8 cellular contexts compared by ENCODE assay signal in genomic region chr12:49296034-49296835, GRCh38. TPM values are rescaled to one million over a fixed set of nuclear protein-coding genes. Genes with fewer than 3 reads are reported as not detected.
A peak's percentile ranks its signal among the peaks of the same experiment; 100 is the strongest.
DNase-seq lines count a peak whose midpoint lies in the region; ATAC-seq and TF ChIP-seq lines count a peak whose summit lies in the region.

No MANE protein-coding gene starts in this region.

- H3K27ac ChIP-seq in AG04450 (ENCODE audit: low read depth, low read length) (no peak overlapping the region), HEK293 (ENCODE audit: extremely low read depth, low read depth, low read length) (peak overlapping the region; percentile 55; the same call in 1 of the 2 replicates), adrenal gland (no peak overlapping the region), substantia nigra (ENCODE audit: low read depth, low read length, poor library complexity, severe bottlenecking) (no peak overlapping the region)

- intact Hi-C loops in adrenal gland (cut with DNase I): no loop called here

- H3K4me3 ChIP-seq in AG04450 (ENCODE audit: low read depth, low read length) (no peak overlapping the region), HEK293 (ENCODE audit: low read depth, low read length) (peak overlapping the region; percentile 57), adrenal gland (peak overlapping the region in 1 of 4 donors; percentile 44)

- WGBS in adrenal gland, 4 donors: 16 to 36% (median 26%) methylated on average over 11 to 54 of the region's 54 CpGs

- DNase-seq in AG04450 (ENCODE audit: low read depth, low spot score) (no peak), T-helper 1 cell (peak; percentile 33 to 60 (median 56)), adrenal gland (peak in 5 of 7 donors; percentile 13 to 52 (median 40)), iPS-NIHi11 (ENCODE audit: low spot score) (peak; percentile 91), substantia nigra (lab: John Stamatoyannopoulos, UW) (no peak)
- DNase-seq in stimulated activated CD4-positive, alpha-beta T cell treated with anti-CD3 and anti-CD28 coated beads, TNF-alpha, amount 100 ng/mL, for 48 hours (ENCODE audit: low read depth in 3 of 3): peak; percentile 32 to 58 (median 48)

- H3K36me3 ChIP-seq in HEK293 (ENCODE audit: control insufficient read depth in 2 of 2, insufficient read depth in 1 of 2, low read length in 2 of 2) (peaks cover 0 to 9% of the 10 kb centered on the region in 2 experiments; a peak in 1 of 3 replicates), adrenal gland (replicated peaks in 1 of 2) (no peaks in the 10 kb centered on the region)

- TF ChIP-seq POLR2A in adrenal gland (IDR thresholded peaks at IDR 0.05): no peak

- CTCF ChIA-PET in AG04450 (lab: Charles Lee) (interaction anchor here (0.6 to 1.2 kb wide), 5 partner anchors 63 to 304 kb away, joined by 3 to 5 read pairs (median 3); no protein-coding TSS in a partner anchor), HEK293 (lab: Yijun Ruan, JAX) (interaction anchor here (0.6 to 10.2 kb wide), 57 partner anchors 9 to 1428 kb away, joined by 3 to 208 read pairs (median 5); partner anchors contain the start of genes C1QL4, DNAJC22, PRPF40B and SPATS2)

- peak; percentile 65 for TF ChIP-seq CTCF in AG04450 (IDR thresholded peaks at IDR 0.05; ENCODE audit: low read depth, low read length)
- TF ChIP-seq CTCF in HEK293 (tag by site-specific recombination; IDR thresholded peaks at IDR 0.05): peak; percentile 98
- peak; percentile 48 to 64 (median 56) for TF ChIP-seq CTCF in adrenal gland (IDR thresholded peaks at IDR 0.05)

- H3K9me3 ChIP-seq in AG04450 (ENCODE audit: control insufficient read depth, insufficient read depth, low read length): no peaks in the 10 kb centered on the region; the same call in 1 of the 2 replicates
- H3K9me3 ChIP-seq in HEK293 (ENCODE audit: control insufficient read depth, insufficient read depth, low read depth, low read length): no peaks in the 10 kb centered on the region
- H3K9me3 ChIP-seq in adrenal gland (replicated peaks in 1 of 3): no peaks in the 10 kb centered on the region

- H3K4me1 ChIP-seq in HEK293 (ENCODE audit: control insufficient read depth, insufficient read depth, low read length) (peaks cover 8% of the 10 kb centered on the region), adrenal gland (replicated peaks in 1 of 2) (peaks cover 15 to 17% of the 10 kb centered on the region in 2 donors)

- H3K27me3 ChIP-seq in AG04450 (ENCODE audit: control insufficient read depth, insufficient read depth, low read length) (peaks cover 56% of the 10 kb centered on the region), adrenal gland (peaks cover 39% of the 10 kb centered on the region)

- POLR2A ChIA-PET in AG04450 (lab: Yijun Ruan, JAX): interaction anchor here (0.8 to 1.4 kb wide), 3 partner anchors 19 to 52 kb away, joined by 3 read pairs; partner anchors contain the start of gene TROAP
- POLR2A ChIA-PET in HEK293 (lab: Yijun Ruan, JAX): interaction anchor here (0.6 to 7.6 kb wide), 10 partner anchors 7 to 445 kb away, joined by 4 to 94 read pairs (median 8); partner anchors contain the start of genes SPATS2, TMBIM6, TROAP and TUBA1B

- ATAC-seq in GM18502 (IDR thresholded peaks at IDR 0.05; ENCODE audit: poor library complexity, unreplicated experiment): no peak

TF ChIP-seq in HEK293, 187 proteins besides CTCF, POLR2A, EP300 and RAD21 (continues in another document):
- TF ChIP-seq ZNF221 (tag by site-specific recombination; IDR thresholded peaks at IDR 0.05; ENCODE audit: borderline replicate concordance) (no peak), ZNF121 (tag by site-specific recombination; IDR thresholded peaks at IDR 0.05) (peak; percentile 89), WT1 (tag by site-specific recombination; IDR thresholded peaks at IDR 0.05) (peak; percentile 33; the same call in 1 of the 2 replicates), ZSCAN16 (tag by site-specific recombination; IDR thresholded peaks at IDR 0.05) (no peak), SCRT1 (tag by site-specific recombination; IDR thresholded peaks at IDR 0.05; ENCODE audit: borderline replicate concordance) (peak; percentile 100), GLI4 (tag by site-specific recombination; IDR thresholded peaks at IDR 0.05) (0 out of 2 replicates have a peak, but pooled peaks have one; percentile 2), ZNF2 (tag by site-specific recombination; IDR thresholded peaks at IDR 0.05) (peak; percentile 86), HIC1 (tag by site-specific recombination; IDR thresholded peaks at IDR 0.05) (peak; percentile 75), ZNF10 (tag by site-specific recombination; IDR thresholded peaks at IDR 0.05) (peak; percentile 85), ZFP69B (tag by site-specific recombination; IDR thresholded peaks at IDR 0.05) (peak; percentile 38; the same call in 1 of the 2 replicates), ZBTB8A (tag by site-specific recombination; IDR thresholded peaks at IDR 0.05) (peak; percentile 98), ZNF561 (tag by site-specific recombination; IDR thresholded peaks at IDR 0.05; ENCODE audit: borderline replicate concordance) (peak; percentile 91), KLF1 (tag by site-specific recombination; IDR thresholded peaks at IDR 0.05) (peak; percentile 100), ZNF624 (tag by site-specific recombination; IDR thresholded peaks at IDR 0.05) (no peak), ZNF521 (tag by site-specific recombination; IDR thresholded peaks at IDR 0.05) (no peak), SP2 (tag by site-specific recombination; IDR thresholded peaks at IDR 0.05) (no peak), PATZ1 (tag by site-specific recombination; IDR thresholded peaks at IDR 0.05) (peak; percentile 89), SP7 (tag by site-specific recombination; IDR thresholded peaks at IDR 0.05) (peak; percentile 21; the same call in 1 of the 2 replicates), OSR2 (tag by site-specific recombination; IDR thresholded peaks at IDR 0.05) (no peak), KLF7 (tag by site-specific recombination; IDR thresholded peaks at IDR 0.05; ENCODE audit: borderline replicate concordance) (peak; percentile 100), ZNF514 (tag by site-specific recombination; IDR thresholded peaks at IDR 0.05) (no peak), KLF8 (tag by site-specific recombination; IDR thresholded peaks at IDR 0.05) (peak; percentile 100)

RNA-seq across cellular contexts. Expression of gene PRPH, which starts 1.3 kb away (rescaled TPM):
- not detected in 2 replicates for polyA plus RNA-seq in AG04450 (2011; rRNA removed)
- polyA minus RNA-seq in AG04450 (2011; rRNA and poly(A)+ RNA removed): not detected in 2 replicates
- 1 to 10 TPM in 3 of 8 donors, under 1 TPM in 2, not detected in 3; 0.16 to 6.1 (median 2.3) TPM for total RNA-seq in adrenal gland
- 10 to 100 TPM in 1 of 3 donors, 1 to 10 TPM in 2; 5.9 to 27.8 (median 9.6) TPM for polyA plus RNA-seq in adrenal gland

RNA-seq across cellular contexts. Expression of gene TROAP, which starts 26.8 kb away (rescaled TPM):
- 7.6 and 10.3 TPM in 2 replicates for polyA plus RNA-seq in AG04450 (2011; rRNA removed)
- 13.7 and 15.9 TPM in 2 replicates for polyA minus RNA-seq in AG04450 (2011; rRNA and poly(A)+ RNA removed)
- 1 to 10 TPM in 6 of 8 donors, under 1 TPM in 1, not detected in 1; 0.53 to 2.9 (median 1.8) TPM for total RNA-seq in adrenal gland
- 1 to 10 TPM; 1.1 to 1.8 (median 1.1) TPM for polyA plus RNA-seq in adrenal gland

RNA-seq across cellular contexts. Expression of gene TUBA1C, which starts 31.4 kb away (rescaled TPM):
- 947 and 1,207 TPM in 2 replicates for polyA plus RNA-seq in AG04450 (2011; rRNA removed)
- 1,413 and 1,753 TPM in 2 replicates for polyA minus RNA-seq in AG04450 (2011; rRNA and poly(A)+ RNA removed)
- total RNA-seq in adrenal gland: 100 to 1,000 TPM in 4 of 8 donors, 10 to 100 TPM in 4; 30.1 to 158 (median 93.3) TPM
- 100 to 1,000 TPM in 1 of 3 donors, 10 to 100 TPM in 2; 43.7 to 292 (median 79.6) TPM for polyA plus RNA-seq in adrenal gland

RNA-seq across cellular contexts. Expression of gene C1QL4, which starts 40.8 kb away (rescaled TPM):
- 0.06 TPM in 1 of 2 replicates, not detected in the other for polyA plus RNA-seq in AG04450 (2011; rRNA removed)
- polyA minus RNA-seq in AG04450 (2011; rRNA and poly(A)+ RNA removed): not detected in 2 replicates
- total RNA-seq in adrenal gland: under 1 TPM in 2 of 8 donors, not detected in 6; 0.14 to 0.20 TPM
- polyA plus RNA-seq in adrenal gland: not detected

RNA-seq across cellular contexts. Expression of gene DNAJC22, which starts 50.5 kb away (rescaled TPM):
- polyA plus RNA-seq in AG04450 (2011; rRNA removed) (11.3 and 12.2 TPM in 2 replicates), adrenal gland (under 1 TPM; 0.40 to 0.51 (median 0.48) TPM)
- polyA minus RNA-seq in AG04450 (2011; rRNA and poly(A)+ RNA removed): 6.9 and 7.1 TPM in 2 replicates
- total RNA-seq in adrenal gland: 1 to 10 TPM in 2 of 8 donors, under 1 TPM in 6; 0.60 to 2.9 (median 0.78) TPM

Comparison
In these comparisons a context has a peak if more than half of its experiments do, and no peak if none do; other contexts are left out.
1. DNase-seq: peak in T-helper 1 cell (5 of 5), adrenal gland (5 of 7), iPS-NIHi11 (single experiment) and stimulated activated CD4-positive, alpha-beta T cell treated with anti-CD3 and anti-CD28 coated beads, TNF-alpha, amount 100 ng/mL, for 48 hours (3 of 3); none in AG04450 (single experiment) and substantia nigra (0 of 49).
2. Peak in every context shown above with its lines, with median percentiles within 50 percentile points of each other: CTCF ChIP-seq.